In genomic region chr1:8516793-8517556, GRCh38 we compare ENCODE assay signal across 8 cellular contexts.
DNase-seq lines count a peak whose midpoint lies in the region; ATAC-seq and TF ChIP-seq lines count a peak whose summit lies in the region.

No MANE protein-coding gene starts in this region.

- H3K27ac ChIP-seq in subcutaneous abdominal adipose tissue (ENCODE audit: low read depth, low read length), result peak overlapping the region; percentile 26

- H3K4me1 ChIP-seq in subcutaneous abdominal adipose tissue (ENCODE audit: control insufficient read depth in 5 of 5, insufficient read depth in 5 of 5, low read length in 5 of 5), result peaks cover 0 to 18% (median 12%) of the 10 kb centered on the region in 5 donors

- no peaks in the 10 kb centered on the region for H3K9me3 ChIP-seq in subcutaneous abdominal adipose tissue (ENCODE audit: control insufficient read depth in 5 of 5, low read length in 5 of 5)

- H3K4me3 ChIP-seq in subcutaneous abdominal adipose tissue (ENCODE audit: low read depth in 1 of 5, low read length in 5 of 5), result no peak overlapping the region

- DNase-seq in activated T-cell treated with anti-CD3 and anti-CD28 coated beads, Interleukin-2, amount 50 U/mL, for 72 hours, result peak; percentile 31 to 50
- DNase-seq in activated T-cell treated with anti-CD3 and anti-CD28 coated beads, Interleukin-2, amount 50 U/mL, for 48 hours, result no peak
- DNase-seq in RPMI7951 (ENCODE audit: low read depth) (peak; percentile 50), fibroblast of gingiva (ENCODE audit: low read depth) (peak; percentile 80), AML-193 (lab: John Stamatoyannopoulos, UW) (no peak), GM10248 (ENCODE audit: extremely low spot score) (no peak)

- no peak overlapping the region for H3K9ac ChIP-seq in subcutaneous abdominal adipose tissue (ENCODE audit: low read length in 5 of 5)

- no peaks in the 10 kb centered on the region for H3K27me3 ChIP-seq in subcutaneous abdominal adipose tissue (ENCODE audit: control insufficient read depth in 5 of 5, insufficient read depth in 4 of 5, low read length in 5 of 5)

- no peaks in the 10 kb centered on the region for H3K36me3 ChIP-seq in subcutaneous abdominal adipose tissue (ENCODE audit: control insufficient read depth in 5 of 5, insufficient read depth in 5 of 5, low read length in 5 of 5)

- CTCF ChIA-PET in GM10248 (lab: Yijun Ruan, JAX), result interaction anchor here (1.0 to 2.5 kb wide), 3 partner anchors 9 to 48 kb away, joined by 4 to 7 read pairs (median 4); no protein-coding TSS in a partner anchor

- no peaks in the 10 kb centered on the region for H3K9me3 Mint-ChIP-seq in activated T-cell treated with anti-CD3 and anti-CD28 coated beads, Interleukin-2, amount 50 U/mL, for 72 hours

- no peak for TF ChIP-seq CTCF in GM10248 (IDR thresholded peaks at IDR 0.05; ENCODE audit: control extremely low read depth, extremely low read depth, low read depth, missing control alignments)

- H3K27ac Mint-ChIP-seq in activated T-cell treated with anti-CD3 and anti-CD28 coated beads, Interleukin-2, amount 50 U/mL, for 72 hours, result peak overlapping the region; percentile 90

- peaks cover 0 to 10% of the 10 kb centered on the region in 2 donors for H3K36me3 Mint-ChIP-seq in activated T-cell treated with anti-CD3 and anti-CD28 coated beads, Interleukin-2, amount 50 U/mL, for 72 hours (ENCODE audit: insufficient read depth in 2 of 2)

- POLR2A ChIA-PET in GM10248 (lab: Yijun Ruan, JAX), result interaction anchor here (1.1 kb wide), 1 partner anchor 334 kb away, joined by 6 read pairs; no protein-coding TSS in a partner anchor

- no peaks in the 10 kb centered on the region for H3K27me3 Mint-ChIP-seq in activated T-cell treated with anti-CD3 and anti-CD28 coated beads, Interleukin-2, amount 50 U/mL, for 72 hours (ENCODE audit: low read depth)

- H3K4me1 Mint-ChIP-seq in activated T-cell treated with anti-CD3 and anti-CD28 coated beads, Interleukin-2, amount 50 U/mL, for 72 hours (ENCODE audit: low read depth), result peaks cover 89% of the 10 kb centered on the region

- H3K4me3 Mint-ChIP-seq in activated T-cell treated with anti-CD3 and anti-CD28 coated beads, Interleukin-2, amount 50 U/mL, for 72 hours, result peak overlapping the region; percentile 40 to 83

- ATAC-seq in activated T-cell treated with anti-CD3 and anti-CD28 coated beads, Interleukin-2, amount 50 U/mL, for 72 hours (replicated peaks in 1 of 2), result peak; percentile 76 to 82
- ATAC-seq in GM18861 (IDR thresholded peaks at IDR 0.05; ENCODE audit: unreplicated experiment), result no peak

Comparison
In these comparisons a context has a peak if more than half of its experiments do, and no peak if none do; other contexts are left out.
1. DNase-seq: peak in activated T-cell treated with anti-CD3 and anti-CD28 coated beads, Interleukin-2, amount 50 U/mL, for 72 hours (2 of 2), RPMI7951 (single experiment) and fibroblast of gingiva (single experiment); none in activated T-cell treated with anti-CD3 and anti-CD28 coated beads, Interleukin-2, amount 50 U/mL, for 48 hours (0 of 2), AML-193 (0 of 2) and GM10248 (single experiment).